8 cellular contexts compared by ENCODE assay signal in genomic region chr1:221776495-221777413, GRCh38. TPM values are rescaled to one million over a fixed set of nuclear protein-coding genes. Genes with fewer than 3 reads are reported as not detected.
DNase-seq lines count a peak whose midpoint lies in the region; ATAC-seq lines count a peak whose summit lies in the region.

No MANE protein-coding gene starts in this region.

- ATAC-seq in GM19351 (IDR thresholded peaks at IDR 0.05; ENCODE audit: unreplicated experiment) (peak; percentile 35), HG03097 (IDR thresholded peaks at IDR 0.05; ENCODE audit: low FRiP score, unreplicated experiment) (peak; percentile 23)

- H3K27me3 Mint-ChIP-seq in CD4-positive, alpha-beta memory T cell: no peaks in the 10 kb centered on the region

- no peaks in the 10 kb centered on the region for H3K27me3 ChIP-seq in CD4-positive, alpha-beta memory T cell (ENCODE audit: insufficient read depth, low read length)

- POLR2A ChIA-PET in CD4-positive, alpha-beta memory T cell (lab: Charles Lee; ENCODE audit: partially characterized antibody): interaction anchor here (0.6 to 4.6 kb wide), 3 partner anchors 34 to 936 kb away, joined by 3 to 71 read pairs (median 3); partner anchors contain the start of gene DUSP10

- H3K36me3 Mint-ChIP-seq in CD4-positive, alpha-beta memory T cell: no peaks in the 10 kb centered on the region

- CTCF ChIA-PET in CD4-positive, alpha-beta memory T cell (lab: Charles Lee; ENCODE audit: partially characterized antibody): interaction anchor here (3.1 kb wide), 1 partner anchor 35 kb away, joined by 14 read pairs; the partner anchor contains the start of gene DUSP10

- intact Hi-C loops in CD4-positive, alpha-beta memory T cell (cut with micrococcal nuclease): no loop called here

- no peaks in the 10 kb centered on the region for H3K9me3 Mint-ChIP-seq in CD4-positive, alpha-beta memory T cell

- H3K36me3 ChIP-seq in CD4-positive, alpha-beta memory T cell (ENCODE audit: insufficient read depth, low read length): no peaks in the 10 kb centered on the region

- no peak for DNase-seq in CD4-positive, alpha-beta memory T cell
- DNase-seq in UCSD-AML1 (lab: John Stamatoyannopoulos, UW; ENCODE audit: unreplicated experiment) (peak; percentile 27), SW480 (ENCODE audit: low spot score) (no peak), iPS-NIHi11 (ENCODE audit: low spot score) (no peak), GOT3 (lab: John Stamatoyannopoulos, UW) (no peak), NCI-H2196 (lab: John Stamatoyannopoulos, UW; ENCODE audit: unreplicated experiment) (no peak)

- no peaks in the 10 kb centered on the region for H3K9me3 ChIP-seq in CD4-positive, alpha-beta memory T cell (ENCODE audit: control insufficient read depth in 1 of 2, low read length in 2 of 2)

- H3K4me3 Mint-ChIP-seq in CD4-positive, alpha-beta memory T cell: peak overlapping the region in 5 of 8 donors; percentile 11 to 84 (median 52)

- H3K4me1 ChIP-seq in CD4-positive, alpha-beta memory T cell (ENCODE audit: insufficient read depth, low read length): peaks cover 48% of the 10 kb centered on the region

- peaks cover 40 to 64% (median 52%) of the 10 kb centered on the region in 4 donors for H3K4me1 Mint-ChIP-seq in CD4-positive, alpha-beta memory T cell

- peak overlapping the region in 6 of 7 donors; percentile 73 to 86 (median 82) for H3K27ac Mint-ChIP-seq in CD4-positive, alpha-beta memory T cell

- H3K27ac ChIP-seq in CD4-positive, alpha-beta memory T cell (ENCODE audit: low read depth, low read length): peak overlapping the region; percentile 53

- no peak overlapping the region for H3K4me3 ChIP-seq in CD4-positive, alpha-beta memory T cell (ENCODE audit: low read length in 2 of 2)

RNA-seq across cellular contexts. Expression of gene DUSP10, which starts 34.9 kb away (rescaled TPM):
- 1 to 10 TPM; 3.8 to 4.1 TPM for total RNA-seq in CD4-positive, alpha-beta memory T cell
- 1 to 10 TPM; 4.5 to 9.9 TPM for polyA plus RNA-seq in CD4-positive, alpha-beta memory T cell
